In genomic region chr2:202780514-202781021, GRCh38 we compare ENCODE assay signal across 9 cellular contexts.
DNase-seq lines count a peak whose midpoint lies in the region; ATAC-seq and TF ChIP-seq lines count a peak whose summit lies in the region.
"Had no signal": no experiment of that assay in that cellular context is flagged by ENCODE, and none has a peak within 500 bp of the region (broad histone marks: within the 10 kb centered on the region; RNA-seq: fewer than 3 reads in every experiment).

No MANE protein-coding gene starts in this region.

- H3K9me3 Mint-ChIP-seq in activated naive CD4-positive, alpha-beta T cell treated with anti-CD3 and anti-CD28 coated beads, Interleukin-2, amount 50 U/mL, for 72 hours: no peaks in the 10 kb centered on the region
- no peaks in the 10 kb centered on the region for H3K9me3 Mint-ChIP-seq in T-helper 2 cell treated with Interferon-gamma antibody and Interleukin-4, amounts not matched to agents 5 μg/mL and 100 μg/mL, for 36 hours

- H3K27me3 Mint-ChIP-seq in T-helper 2 cell treated with Interferon-gamma antibody and Interleukin-4, amounts not matched to agents 5 μg/mL and 100 μg/mL, for 36 hours (ENCODE audit: low read depth): no peaks in the 10 kb centered on the region

- H3K9ac ChIP-seq in Karpas-422 (ENCODE audit: low read length): no peak overlapping the region

- H4K20me1 ChIP-seq in Karpas-422 (ENCODE audit: insufficient read depth, low read depth, low read length): no peaks in the 10 kb centered on the region

- H3K9me2 ChIP-seq in Karpas-422 (replicated peaks; ENCODE audit: insufficient read depth, low read length): no peaks in the 10 kb centered on the region

- H3K4me1 ChIP-seq in Karpas-422 (ENCODE audit: low read length): peaks cover 9% of the 10 kb centered on the region

- CTCF ChIA-PET in HEK293T (lab: Yijun Ruan, JAX): no interaction called here

- ATAC-seq in activated naive CD4-positive, alpha-beta T cell treated with anti-CD3 and anti-CD28 coated beads, Interleukin-2, amount 50 U/mL, for 72 hours: peak; percentile 95 to 96
- ATAC-seq in HG02840 (IDR thresholded peaks at IDR 0.05; ENCODE audit: low FRiP score, unreplicated experiment): peak; percentile 91
- peak; percentile 98 for ATAC-seq in stimulated activated naive CD8-positive, alpha-beta T cell treated with anti-CD3 and anti-CD28 coated beads, Interleukin-15, Interleukin-2, amounts not matched to agents 100 U/mL and 50 U/mL, for 24 hours

- H3K4me3 Mint-ChIP-seq in T-helper 2 cell treated with Interferon-gamma antibody and Interleukin-4, amounts not matched to agents 5 μg/mL and 100 μg/mL, for 36 hours: no peak overlapping the region

- no peaks in the 10 kb centered on the region for H3K27me3 ChIP-seq in Karpas-422 (ENCODE audit: low read length)

- POLR2A ChIA-PET in HEK293T (lab: Yijun Ruan, JAX): no interaction called here

- no peak overlapping the region for H3K4me3 ChIP-seq in Karpas-422 (ENCODE audit: low read length)

- no peak overlapping the region for H3K4me2 ChIP-seq in Karpas-422 (ENCODE audit: low read depth, low read length, poor library complexity, severe bottlenecking)

- DNase-seq in activated naive CD4-positive, alpha-beta T cell treated with anti-CD3 and anti-CD28 coated beads, Interleukin-2, amount 50 U/mL, for 72 hours (ENCODE audit: low spot score in 2 of 2): peak; percentile 36 to 58
- no peak for DNase-seq in activated naive CD4-positive, alpha-beta T cell treated with anti-CD3 and anti-CD28 coated beads, Interleukin-2, amount 50 U/mL, for 16 hours
- DNase-seq in T-helper 2 cell treated with Interferon-gamma antibody and Interleukin-4, amounts not matched to agents 5 μg/mL and 100 μg/mL, for 36 hours (ENCODE audit: low spot score): peak; percentile 32
- DNase-seq in stimulated activated naive CD8-positive, alpha-beta T cell treated with anti-CD3 and anti-CD28 coated beads, Interleukin-15, Interleukin-2, amounts not matched to agents 100 U/mL and 50 U/mL, for 24 hours: no peak
- DNase-seq in HEK293T (ENCODE audit: extremely low spot score): no peak
- DNase-seq in NCI-H187 treated with DMSO at 0.1 percent for 48 hours (lab: John Stamatoyannopoulos, UW): no peak
- no peak for DNase-seq in Karpas-422
- DNase-seq: DMS53 had no signal

- no peaks in the 10 kb centered on the region for H3K9me3 ChIP-seq in Karpas-422 (ENCODE audit: low read length)

- peaks cover 5% of the 10 kb centered on the region; the same call in 1 of the 2 replicates for H3K36me3 ChIP-seq in Karpas-422 (ENCODE audit: insufficient read depth, low read length)

- peak overlapping the region; percentile 27 to 81 for H3K27ac Mint-ChIP-seq in activated naive CD4-positive, alpha-beta T cell treated with anti-CD3 and anti-CD28 coated beads, Interleukin-2, amount 50 U/mL, for 72 hours
- H3K27ac Mint-ChIP-seq in T-helper 2 cell treated with Interferon-gamma antibody and Interleukin-4, amounts not matched to agents 5 μg/mL and 100 μg/mL, for 36 hours: no peak overlapping the region

- no peaks in the 10 kb centered on the region for H3K79me2 ChIP-seq in Karpas-422 (ENCODE audit: low read length)

- no peak overlapping the region for H2AFZ ChIP-seq in Karpas-422 (ENCODE audit: low read length)

- H3K27ac ChIP-seq in Karpas-422 (ENCODE audit: low read length): no peak overlapping the region

- peaks cover 11% of the 10 kb centered on the region for H3K4me1 Mint-ChIP-seq in T-helper 2 cell treated with Interferon-gamma antibody and Interleukin-4, amounts not matched to agents 5 μg/mL and 100 μg/mL, for 36 hours (ENCODE audit: low read depth)

- peaks cover 16 to 49% of the 10 kb centered on the region in 2 donors for H3K36me3 Mint-ChIP-seq in activated naive CD4-positive, alpha-beta T cell treated with anti-CD3 and anti-CD28 coated beads, Interleukin-2, amount 50 U/mL, for 72 hours
- peaks cover 45% of the 10 kb centered on the region for H3K36me3 Mint-ChIP-seq in T-helper 2 cell treated with Interferon-gamma antibody and Interleukin-4, amounts not matched to agents 5 μg/mL and 100 μg/mL, for 36 hours (ENCODE audit: low read depth)

TF ChIP-seq in HEK293T, 16 proteins besides CTCF, POLR2A, EP300 and RAD21:
- TF ChIP-seq FOXK2 (IDR thresholded peaks at IDR 0.05) (no peak), CTBP1 (IDR thresholded peaks at IDR 0.05; ENCODE audit: borderline replicate concordance) (no peak), ARNT (IDR thresholded peaks at IDR 0.05) (no peak), BHLHE40 (IDR thresholded peaks at IDR 0.05; ENCODE audit: borderline replicate concordance) (no peak), ELF4 (IDR thresholded peaks at IDR 0.05) (no peak), LEF1 (IDR thresholded peaks at IDR 0.05; ENCODE audit: borderline replicate concordance) (no peak), ZNF384 (IDR thresholded peaks at IDR 0.05) (no peak), SUZ12 (IDR thresholded peaks at IDR 0.05) (no peak), SP1 (IDR thresholded peaks at IDR 0.05) (no peak), L3MBTL2 (conservative IDR thresholded peaks at IDR 0.05) (no peak), NFRKB (IDR thresholded peaks at IDR 0.05) (no peak)

Comparison
In these comparisons a context has a peak if more than half of its experiments do, and no peak if none do; other contexts are left out.
1. DNase-seq: peak in activated naive CD4-positive, alpha-beta T cell treated with anti-CD3 and anti-CD28 coated beads, Interleukin-2, amount 50 U/mL, for 72 hours (2 of 2) and T-helper 2 cell treated with Interferon-gamma antibody and Interleukin-4, amounts not matched to agents 5 μg/mL and 100 μg/mL, for 36 hours (single experiment); none in activated naive CD4-positive, alpha-beta T cell treated with anti-CD3 and anti-CD28 coated beads, Interleukin-2, amount 50 U/mL, for 16 hours (single experiment), stimulated activated naive CD8-positive, alpha-beta T cell treated with anti-CD3 and anti-CD28 coated beads, Interleukin-15, Interleukin-2, amounts not matched to agents 100 U/mL and 50 U/mL, for 24 hours (single experiment), HEK293T (single experiment), NCI-H187 treated with DMSO at 0.1 percent for 48 hours (single experiment) and Karpas-422 (single experiment).
2. Peak in every context shown above with its lines, with median percentiles within 50 percentile points of each other: ATAC-seq.